In the genomic region with DNA sequence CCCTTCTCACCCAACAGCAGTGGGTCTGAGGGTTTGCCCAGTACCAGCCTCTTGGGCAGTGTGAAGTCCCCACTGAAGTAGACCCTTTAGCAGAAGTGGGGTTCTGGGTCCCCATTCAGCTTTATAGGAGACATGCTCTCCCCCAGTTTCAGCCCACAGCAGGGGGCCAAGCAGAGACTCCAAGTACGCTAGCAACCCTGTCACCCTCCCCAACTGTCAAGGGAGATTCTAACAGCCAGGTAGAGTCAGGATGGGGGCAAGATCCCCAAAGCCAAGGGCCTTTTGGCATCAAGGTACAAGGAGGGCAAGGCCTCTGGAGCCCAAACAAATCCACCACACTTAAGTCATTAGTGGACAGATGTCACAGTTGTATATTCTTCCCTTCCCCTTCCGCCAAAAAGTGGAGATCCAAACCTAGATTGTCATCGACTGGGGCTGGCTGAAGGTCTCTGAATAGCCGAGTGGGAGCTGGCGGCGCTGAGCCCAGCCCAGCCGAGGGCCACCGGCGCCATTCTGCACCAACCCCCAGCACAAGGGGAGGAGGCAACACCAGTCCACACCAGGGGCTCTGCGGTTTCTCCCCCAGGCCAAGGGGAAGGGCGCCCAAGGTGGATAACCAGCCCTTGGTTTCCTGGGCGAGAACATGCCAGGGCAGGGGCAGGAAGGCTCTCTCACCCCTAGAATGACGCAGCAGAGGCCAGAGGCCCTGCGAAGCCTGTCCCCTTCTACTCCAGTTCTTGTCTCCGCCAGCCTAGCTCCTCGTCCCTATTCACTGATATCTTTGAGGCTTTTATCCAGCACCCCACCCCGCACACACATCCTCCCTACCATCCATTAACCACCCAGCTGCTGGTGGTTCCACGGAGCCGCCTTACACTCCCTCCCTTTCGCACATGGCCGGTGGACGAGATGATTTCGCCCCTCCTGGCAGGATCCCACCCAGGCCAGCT, we compare ENCODE assay signal across 10 cellular contexts. TPM values are rescaled to one million over a fixed set of nuclear protein-coding genes. Genes with fewer than 3 reads are reported as not detected.
A peak's percentile ranks its signal among the peaks of the same experiment; 100 is the strongest.
DNase-seq lines count a peak whose midpoint lies in the region; ATAC-seq and TF ChIP-seq lines count a peak whose summit lies in the region.
"Had no signal": no experiment of that assay in that cellular context is flagged by ENCODE, and none has a peak within 500 bp of the region (broad histone marks: within the 10 kb centered on the region; RNA-seq: fewer than 3 reads in every experiment).

No MANE protein-coding gene starts in this region.

- peak overlapping the region; percentile 75 for H3K4me3 ChIP-seq in ovary

- DNase-seq in CMK (ENCODE audit: low read depth) (peak; percentile 59), activated B cell treated with CpG ODN at 0.5 μM for 24 hours (no peak), left ventricle myocardium superior (peak; percentile 44), ovary (peak; percentile 16 to 48 (median 37)), posterior cingulate gyrus (no peak), dermis blood vessel endothelial cell (no peak), glomerular visceral epithelial cell (ENCODE audit: extremely low spot score) (no peak), activated gamma-delta T cell (lab: John Stamatoyannopoulos, UW) (no peak)
- DNase-seq: dorsolateral prefrontal cortex, NCI-H2227 treated with DMSO at 0.1 percent for 48 hours had no signal

- peak overlapping the region; percentile 66 for H3K4me3 Mint-ChIP-seq in activated B cell treated with CpG ODN at 0.5 μM for 24 hours

- intact Hi-C loops in activated B cell treated with CpG ODN at 0.5 μM for 24 hours (cut with micrococcal nuclease): loop anchor here (5.0 kb wide), 1 partner anchor 38 kb away; no protein-coding TSS in a partner anchor
- intact Hi-C loops in left ventricle myocardium superior (cut with micrococcal nuclease): no loop called here
- intact Hi-C loops in ovary (cut with DNase I): no loop called here
- intact Hi-C loops in posterior cingulate gyrus (cut with DNase I): no loop called here

- CTCF ChIA-PET in activated B cell treated with CpG ODN at 0.5 μM for 24 hours (lab: Charles Lee): no interaction called here

- no peaks in the 10 kb centered on the region for H3K27me3 ChIP-seq in ovary

- H3K4me1 Mint-ChIP-seq in activated B cell treated with CpG ODN at 0.5 μM for 24 hours: peaks cover 6% of the 10 kb centered on the region

- POLR2A ChIA-PET in activated B cell treated with CpG ODN at 0.5 μM for 24 hours (lab: Charles Lee): interaction anchor here (0.6 kb wide), 1 partner anchor 76 kb away, joined by 3 read pairs; no protein-coding TSS in a partner anchor

- TF ChIP-seq EP300 in ovary (IDR thresholded peaks at IDR 0.05): no peak

- no peaks in the 10 kb centered on the region for H3K9me3 ChIP-seq in ovary

- H3K36me3 ChIP-seq in ovary: no peaks in the 10 kb centered on the region

- no peak for TF ChIP-seq POLR2A in ovary (IDR thresholded peaks at IDR 0.05)

- no peak for ATAC-seq in activated B cell treated with CpG ODN at 0.5 μM for 24 hours (ENCODE audit: low read depth)
- peak; percentile 44 for ATAC-seq in left ventricle myocardium superior

- TF ChIP-seq CTCF in activated B cell treated with CpG ODN at 0.5 μM for 24 hours (IDR thresholded peaks at IDR 0.05) (no peak), ovary (IDR thresholded peaks at IDR 0.05) (no peak)

- no peaks in the 10 kb centered on the region for H3K9me3 Mint-ChIP-seq in activated B cell treated with CpG ODN at 0.5 μM for 24 hours

- peak overlapping the region; percentile 47 to 79 for H3K27ac ChIP-seq in ovary

- no peak overlapping the region for H3K27ac Mint-ChIP-seq in activated B cell treated with CpG ODN at 0.5 μM for 24 hours

- peaks cover 10% of the 10 kb centered on the region for H3K27me3 Mint-ChIP-seq in activated B cell treated with CpG ODN at 0.5 μM for 24 hours

- peaks cover 4% of the 10 kb centered on the region for H3K4me1 ChIP-seq in ovary (ENCODE audit: insufficient read depth)

- 71 to 74% (median 73%) methylated on average over 23 of the region's 23 CpGs for WGBS in ovary, 3 donors

- no peaks in the 10 kb centered on the region for H3K36me3 Mint-ChIP-seq in activated B cell treated with CpG ODN at 0.5 μM for 24 hours (ENCODE audit: low read depth)

RNA-seq across cellular contexts. Expression of a gene that starts 1.5 kb away (rescaled TPM):
- 0.91 and 0.93 TPM in 2 replicates for total RNA-seq in activated B cell treated with CpG ODN at 0.5 μM for 24 hours
- total RNA-seq in left ventricle myocardium superior: 213 TPM
- 10 to 100 TPM in 5 of 7 donors, 1 to 10 TPM in 2; 1.1 to 23.8 (median 10.8) TPM for total RNA-seq in ovary
- polyA plus RNA-seq in ovary: 1 to 10 TPM; 6.0 to 6.8 TPM
- 0.14 TPM in 1 of 2 replicates, not detected in the other for total RNA-seq in dermis blood vessel endothelial cell

RNA-seq across cellular contexts. Expression of a gene that starts 51.6 kb away (rescaled TPM):
- total RNA-seq in activated B cell treated with CpG ODN at 0.5 μM for 24 hours: 3.3 and 5.5 TPM in 2 replicates
- 0.42 TPM for total RNA-seq in left ventricle myocardium superior
- 1 to 10 TPM in 2 of 7 donors, under 1 TPM in 3, not detected in 2; 0.18 to 1.4 (median 0.37) TPM for total RNA-seq in ovary
- under 1 TPM; 0.98 to 0.99 TPM for polyA plus RNA-seq in ovary
- total RNA-seq in dermis blood vessel endothelial cell: 5.4 and 16.5 TPM in 2 replicates

Comparison
In these comparisons a context has a peak if more than half of its experiments do, and no peak if none do; other contexts are left out.
1. DNase-seq: peak in CMK (single experiment), left ventricle myocardium superior (single experiment) and ovary (5 of 5); none in activated B cell treated with CpG ODN at 0.5 μM for 24 hours (single experiment), posterior cingulate gyrus (0 of 10), dermis blood vessel endothelial cell (single experiment), glomerular visceral epithelial cell (single experiment) and activated gamma-delta T cell (single experiment).